10 cellular contexts compared by ENCODE assay signal in genomic region chr16:85402910-85403692, GRCh38.
DNase-seq lines count a peak whose midpoint lies in the region; ATAC-seq, FAIRE-seq and TF ChIP-seq lines count a peak whose summit lies in the region.
"Had no signal": no experiment of that assay in that cellular context is flagged by ENCODE, and none has a peak within 500 bp of the region (broad histone marks: within the 10 kb centered on the region; RNA-seq: fewer than 3 reads in every experiment).

No MANE protein-coding gene starts in this region.

- no peaks in the 10 kb centered on the region for H3K4me1 ChIP-seq in endothelial cell of umbilical vein (ENCODE audit: control insufficient read depth, extremely low read depth, insufficient read depth, low read length)
- H3K4me1 ChIP-seq in ovary (ENCODE audit: insufficient read depth) = peaks cover 2% of the 10 kb centered on the region

- TF ChIP-seq EP300 in ovary (IDR thresholded peaks at IDR 0.05) = no peak

- peaks cover 7% of the 10 kb centered on the region for H3K27me3 Mint-ChIP-seq in Calu3 (ENCODE audit: unreplicated experiment)

- no peak overlapping the region for H3K4me2 ChIP-seq in endothelial cell of umbilical vein (ENCODE audit: insufficient read depth, low read length)

- H3K36me3 ChIP-seq in endothelial cell of umbilical vein (ENCODE audit: control insufficient read depth in 2 of 2, extremely low read depth in 1 of 2, insufficient read depth in 2 of 2, low read length in 2 of 2) (no peaks in the 10 kb centered on the region), ovary (no peaks in the 10 kb centered on the region)

- BruUV-seq in Calu3 (replicated peaks; lab: Mats Ljungman, UMichigan) (no TSS peak), endothelial cell of umbilical vein (replicated peaks; lab: Mats Ljungman, UMichigan) (no TSS peak)

- no peak for ATAC-seq in HG03521 (IDR thresholded peaks at IDR 0.05; ENCODE audit: unreplicated experiment)

- DNase-seq in Calu3 = peak; percentile 0
- DNase-seq in Kasumi-1 (lab: John Stamatoyannopoulos, UW) = peak; percentile 32 to 64
- peak; percentile 71 for DNase-seq in endothelial cell of umbilical vein (ENCODE audit: low read depth, low spot score)
- peak; percentile 36 to 68 (median 52) for DNase-seq in ovary
- DNase-seq in NCI-H2107 treated with DMSO at 0.1 percent for 48 hours (lab: John Stamatoyannopoulos, UW; ENCODE audit: unreplicated experiment) = no peak
- no peak for DNase-seq in superior temporal gyrus (ENCODE audit: extremely low spot score)
- no peak for DNase-seq in SKM-1 (lab: John Stamatoyannopoulos, UW; ENCODE audit: unreplicated experiment)
- DNase-seq: NCI-H1694 treated with DMSO at 0.1 percent for 48 hours had no signal

- no peak overlapping the region for H3K27ac Mint-ChIP-seq in Calu3 (ENCODE audit: unreplicated experiment)

- no peak overlapping the region for H3K4me3 ChIP-seq in endothelial cell of umbilical vein (replicated peaks in 1 of 3; ENCODE audit: insufficient read depth in 1 of 3, low read depth in 1 of 3, low read length in 3 of 3)
- no peak overlapping the region for H3K4me3 ChIP-seq in ovary

- CTCF ChIA-PET in Calu3 (lab: Charles Lee) (no interaction called here), endothelial cell of umbilical vein (lab: Charles Lee) (interaction anchor here (0.6 to 2.8 kb wide), 8 partner anchors 9 to 288 kb away, joined by 3 to 12 read pairs (median 4); no protein-coding TSS in a partner anchor)

- no peak overlapping the region for H2AFZ ChIP-seq in endothelial cell of umbilical vein (ENCODE audit: low read depth, low read length)

- POLR2A ChIA-PET in endothelial cell of umbilical vein (lab: Charles Lee) = interaction anchor here (1.2 kb wide), 1 partner anchor 13 kb away, joined by 5 read pairs; no protein-coding TSS in a partner anchor

- H3K4me3 Mint-ChIP-seq in Calu3 (ENCODE audit: low read depth, unreplicated experiment) = no peak overlapping the region

- FAIRE-seq in endothelial cell of umbilical vein (lab: Jason Lieb, UNC) = no peak

- H3K27ac ChIP-seq in endothelial cell of umbilical vein (ENCODE audit: insufficient read depth, low read depth, low read length) (no peak overlapping the region), ovary (no peak overlapping the region)
- H3K27ac ChIP-seq: VCaP had no signal

- H3K36me3 Mint-ChIP-seq in Calu3 (ENCODE audit: insufficient read depth, unreplicated experiment) = no peaks in the 10 kb centered on the region

- TF ChIP-seq CTCF in Calu3 (IDR thresholded peaks at IDR 0.05; ENCODE audit: unreplicated experiment) = no peak
- TF ChIP-seq CTCF in endothelial cell of umbilical vein (IDR thresholded peaks at IDR 0.05; ENCODE audit: extremely low read depth in 1 of 2, insufficient read depth in 1 of 2, low read depth in 1 of 2, low read length in 2 of 2) = no peak
- TF ChIP-seq CTCF in ovary (IDR thresholded peaks at IDR 0.05) = no peak

- no peaks in the 10 kb centered on the region for H3K9me1 ChIP-seq in endothelial cell of umbilical vein (replicated peaks; ENCODE audit: control insufficient read depth, extremely low read depth, insufficient read depth, low read length)

- no peaks in the 10 kb centered on the region for H3K79me2 ChIP-seq in endothelial cell of umbilical vein (ENCODE audit: control insufficient read depth, insufficient read depth, low read length)

- H3K9me3 Mint-ChIP-seq in Calu3 (ENCODE audit: low read depth, unreplicated experiment) = no peaks in the 10 kb centered on the region

- no peaks in the 10 kb centered on the region for H3K9me3 ChIP-seq in endothelial cell of umbilical vein (replicated peaks; ENCODE audit: control insufficient read depth, insufficient read depth, low read length)
- no peaks in the 10 kb centered on the region for H3K9me3 ChIP-seq in ovary

- TF ChIP-seq POLR2A in endothelial cell of umbilical vein (IDR thresholded peaks at IDR 0.05; ENCODE audit: low read depth, low read length) = no peak
- TF ChIP-seq POLR2A in ovary (IDR thresholded peaks at IDR 0.05) = no peak

- no peak overlapping the region for H3K9ac ChIP-seq in endothelial cell of umbilical vein (replicated peaks; ENCODE audit: extremely low read depth, insufficient read depth, low read length)

- intact Hi-C loops in Calu3 (cut with micrococcal nuclease; ENCODE audit: unreplicated experiment) (no loop called here), endothelial cell of umbilical vein (cut with micrococcal nuclease) (no loop called here), ovary (cut with DNase I) (no loop called here)

- no peaks in the 10 kb centered on the region for H4K20me1 ChIP-seq in endothelial cell of umbilical vein (replicated peaks; ENCODE audit: control insufficient read depth, extremely low read depth, insufficient read depth, low read length)

- dilution Hi-C loops in endothelial cell of umbilical vein (cut with MboI; ENCODE audit: extremely low pct_ligation_motif_present, low sequenced_read_pairs) = no loop called here

- H3K4me1 Mint-ChIP-seq in Calu3 (ENCODE audit: low read depth, unreplicated experiment) = no peaks in the 10 kb centered on the region

- 51 to 62% (median 56%) methylated on average over 19 of the region's 19 CpGs for WGBS in ovary, 3 donors

- H3K27me3 ChIP-seq in endothelial cell of umbilical vein (ENCODE audit: control insufficient read depth in 2 of 2, insufficient read depth in 2 of 2, low read length in 2 of 2) = no peaks in the 10 kb centered on the region
- no peaks in the 10 kb centered on the region for H3K27me3 ChIP-seq in ovary

TF ChIP-seq in endothelial cell of umbilical vein, 7 proteins besides CTCF, POLR2A, EP300 and RAD21:
- TF ChIP-seq GATA2 (IDR thresholded peaks at IDR 0.05; ENCODE audit: insufficient read depth, insufficient read length, low read depth, low read length) (no peak), JUN (IDR thresholded peaks at IDR 0.05; ENCODE audit: borderline replicate concordance, insufficient read depth, insufficient read length, low read depth) (no peak), POLR2AphosphoS5 (IDR thresholded peaks at IDR 0.05; ENCODE audit: insufficient read depth, low read depth, low read length) (no peak), EZH2 (IDR thresholded peaks at IDR 0.05; ENCODE audit: borderline replicate concordance, low read depth, low read length, severe bottlenecking) (no peak), MYC (IDR thresholded peaks at IDR 0.05; ENCODE audit: low read depth, low read length) (no peak), FOS (IDR thresholded peaks at IDR 0.05; ENCODE audit: borderline replicate concordance, insufficient read depth, low read length) (no peak), MAX (IDR thresholded peaks at IDR 0.05; ENCODE audit: insufficient read depth, insufficient read length) (no peak)

Comparison
In these comparisons a context has a peak if more than half of its experiments do, and no peak if none do; other contexts are left out.
1. DNase-seq: peak in Calu3 (single experiment), Kasumi-1 (2 of 2), endothelial cell of umbilical vein (single experiment) and ovary (5 of 5); none in NCI-H2107 treated with DMSO at 0.1 percent for 48 hours (single experiment), superior temporal gyrus (single experiment) and SKM-1 (single experiment).